In the genomic region with DNA sequence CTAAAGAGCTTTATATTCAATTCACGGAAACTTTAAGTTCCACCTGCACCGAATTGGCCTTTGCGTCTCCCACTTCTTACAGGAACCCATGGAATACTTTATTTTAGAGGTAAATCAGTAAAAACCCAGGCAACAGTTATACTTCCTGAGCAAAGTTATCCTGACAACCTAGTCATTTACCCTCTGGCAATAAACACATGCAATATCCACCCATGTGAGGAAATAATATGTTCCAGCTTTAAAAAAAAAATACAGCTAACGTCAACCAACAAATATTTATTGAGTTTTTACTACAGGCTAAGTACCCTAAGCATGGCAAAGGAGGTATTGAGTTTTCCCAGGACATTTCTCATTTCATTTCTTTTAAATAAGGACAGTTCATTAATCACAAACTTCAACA, we compare ENCODE assay signal across 12 cellular contexts.
"Had no signal": no experiment of that assay in that cellular context is flagged by ENCODE, and none has a peak within 500 bp of the region (broad histone marks: within the 10 kb centered on the region; RNA-seq: fewer than 3 reads in every experiment).

No MANE protein-coding gene starts in this region.

- H3K27me3 ChIP-seq: upper lobe of left lung had no signal

- H3K9me3 ChIP-seq: upper lobe of left lung had no signal

- ATAC-seq: activated T-cell treated with anti-CD3 and anti-CD28 coated beads, Interleukin-2, amount 50 U/mL, for 4 hours had no signal

- H3K36me3 ChIP-seq: upper lobe of left lung had no signal

- H3K4me3 ChIP-seq: upper lobe of left lung had no signal

- H3K27ac ChIP-seq: upper lobe of left lung had no signal

- DNase-seq: activated CD4-positive, alpha-beta memory T cell treated with anti-CD3 and anti-CD28 coated beads for 36 hours; activated gamma-delta T cell; activated naive CD8-positive, alpha-beta T cell treated with anti-CD3 and anti-CD28 coated beads for 36 hours; activated T-cell treated with anti-CD3 and anti-CD28 coated beads, Interleukin-2, amount 50 U/mL, for 4 hours; aorta; effector CD4-positive, alpha-beta T cell; hypothalamus; natural killer cell; stimulated activated CD4-positive, alpha-beta T cell treated with anti-CD3 and anti-CD28 coated beads, Interleukin-2, amount 100 ng/mL, for 48 hours; stimulated activated naive CD4-positive, alpha-beta T cell treated with Interleukin-2 at 50 U/mL for 16 hours; SW 1271; upper lobe of left lung had no signal
